In genomic region chr4:53175640-53176039, GRCh38 we compare ENCODE assay signal across 17 cellular contexts.
A peak's percentile ranks its signal among the peaks of the same experiment; 100 is the strongest.
DNase-seq lines count a peak whose midpoint lies in the region; ATAC-seq, FAIRE-seq and TF ChIP-seq lines count a peak whose summit lies in the region.
"Had no signal": no experiment of that assay in that cellular context is flagged by ENCODE, and none has a peak within 500 bp of the region (broad histone marks: within the 10 kb centered on the region; RNA-seq: fewer than 3 reads in every experiment).

No MANE protein-coding gene starts in this region.

- no peaks in the 10 kb centered on the region for H3K9me2 ChIP-seq in SU-DHL-6 (replicated peaks; ENCODE audit: insufficient read depth, low read length)
- H3K9me2 ChIP-seq in Karpas-422 (replicated peaks; ENCODE audit: insufficient read depth, low read length) = no peaks in the 10 kb centered on the region

- H3K27ac Mint-ChIP-seq in activated CD8-positive, alpha-beta T cell treated with anti-CD3 and anti-CD28 coated beads for 36 hours = no peak overlapping the region
- H3K27ac Mint-ChIP-seq: CD4-positive, alpha-beta memory T cell; GM23338; H9 had no signal

- H4K20me1 ChIP-seq in SU-DHL-6 (ENCODE audit: low read depth, low read length) (no peaks in the 10 kb centered on the region), Karpas-422 (ENCODE audit: insufficient read depth, low read depth, low read length) (no peaks in the 10 kb centered on the region)

- FAIRE-seq in GM19239 (lab: Jason Lieb, UNC) = peak; percentile 52

- POLR2A ChIA-PET in activated CD8-positive, alpha-beta T cell treated with anti-CD3 and anti-CD28 coated beads for 36 hours (lab: Charles Lee) = no interaction called here

- no peaks in the 10 kb centered on the region for H3K36me3 ChIP-seq in SU-DHL-6 (ENCODE audit: low read length)
- H3K36me3 ChIP-seq in mucosa of descending colon (ENCODE audit: low read depth) = no peaks in the 10 kb centered on the region
- H3K36me3 ChIP-seq in Karpas-422 (ENCODE audit: insufficient read depth, low read length) = no peaks in the 10 kb centered on the region

- TF ChIP-seq CTCF in SU-DHL-6 (IDR thresholded peaks at IDR 0.05; ENCODE audit: insufficient read depth, low read length, poor library complexity, severe bottlenecking) = no peak
- no peak for TF ChIP-seq CTCF in mucosa of descending colon (IDR thresholded peaks at IDR 0.05)
- no peak for TF ChIP-seq CTCF in activated CD8-positive, alpha-beta T cell treated with anti-CD3 and anti-CD28 coated beads for 36 hours (IDR thresholded peaks at IDR 0.05)

- CTCF ChIA-PET in activated CD8-positive, alpha-beta T cell treated with anti-CD3 and anti-CD28 coated beads for 36 hours (lab: Charles Lee) = interaction anchor here (0.7 kb wide), 1 partner anchor 1191 kb away, joined by 5 read pairs; no protein-coding TSS in a partner anchor

- H3K4me1 ChIP-seq in mucosa of descending colon (ENCODE audit: low read depth) (no peaks in the 10 kb centered on the region), Karpas-422 (ENCODE audit: low read length) (peaks cover 3% of the 10 kb centered on the region; the same call in 1 of the 2 replicates)

- no peaks in the 10 kb centered on the region for H3F3A ChIP-seq in SU-DHL-6 (ENCODE audit: insufficient read depth)

- H3K9me3 ChIP-seq in SU-DHL-6 (ENCODE audit: insufficient read depth, low read length) = no peaks in the 10 kb centered on the region
- H3K9me3 ChIP-seq in mucosa of descending colon = peaks cover 16% of the 10 kb centered on the region
- no peaks in the 10 kb centered on the region for H3K9me3 ChIP-seq in Karpas-422 (ENCODE audit: low read length)

- DNase-seq in GM19239 (ENCODE audit: insufficient read length, low spot score) (no peak), mucosa of descending colon (no peak), Karpas-422 (no peak), AG20443 (ENCODE audit: low spot score) (no peak)
- DNase-seq in activated CD8-positive, alpha-beta T cell treated with anti-CD3 and anti-CD28 coated beads for 36 hours = no peak
- DNase-seq: AML-193; C1 segment of cervical spinal cord; Calu3; CD4-positive, alpha-beta memory T cell; COR-L47; DMS53; DMS79 treated with DMSO at 0.1 percent for 48 hours; GF-D8; H9 had no signal

- peaks cover 61% of the 10 kb centered on the region for H3K36me3 Mint-ChIP-seq in activated CD8-positive, alpha-beta T cell treated with anti-CD3 and anti-CD28 coated beads for 36 hours (ENCODE audit: low read depth)

- H3K9me3 Mint-ChIP-seq in activated CD8-positive, alpha-beta T cell treated with anti-CD3 and anti-CD28 coated beads for 36 hours = peaks cover 27% of the 10 kb centered on the region

- intact Hi-C loops in mucosa of descending colon (cut with DNase I, micrococcal nuclease) = no loop called here
- intact Hi-C loops in activated CD8-positive, alpha-beta T cell treated with anti-CD3 and anti-CD28 coated beads for 36 hours (cut with micrococcal nuclease) = no loop called here

- H3K9ac ChIP-seq in SU-DHL-6 (ENCODE audit: low read length) = no peak overlapping the region
- no peak overlapping the region for H3K9ac ChIP-seq in Karpas-422 (ENCODE audit: low read length)

- no peak overlapping the region; the same call in 1 of the 2 replicates for H3K27ac ChIP-seq in SU-DHL-6 (ENCODE audit: low read depth, low read length)
- no peak overlapping the region for H3K27ac ChIP-seq in Karpas-422 (ENCODE audit: low read length)

- H3K4me2 ChIP-seq in SU-DHL-6 (ENCODE audit: low read depth, low read length, poor library complexity, severe bottlenecking) = peak overlapping the region; percentile 24
- H3K4me2 ChIP-seq in Karpas-422 (ENCODE audit: low read depth, low read length, poor library complexity, severe bottlenecking) = no peak overlapping the region
- H3K4me2 ChIP-seq: GM23338 had no signal

- ATAC-seq in mucosa of descending colon = peak; percentile 54
- ATAC-seq in activated CD8-positive, alpha-beta T cell treated with anti-CD3 and anti-CD28 coated beads for 36 hours = no peak
- ATAC-seq: GM23338, HCT116 had no signal

- H3K4me1 Mint-ChIP-seq in activated CD8-positive, alpha-beta T cell treated with anti-CD3 and anti-CD28 coated beads for 36 hours (ENCODE audit: low read depth) = peaks cover 18% of the 10 kb centered on the region
- H3K4me1 Mint-ChIP-seq: GM23338, H9 had no signal

- H3K4me3 Mint-ChIP-seq in activated CD8-positive, alpha-beta T cell treated with anti-CD3 and anti-CD28 coated beads for 36 hours = no peak overlapping the region
- H3K4me3 Mint-ChIP-seq: GM23338, H9 had no signal

- H3K79me2 ChIP-seq in SU-DHL-6 (ENCODE audit: insufficient read depth, low read length) = no peaks in the 10 kb centered on the region
- H3K79me2 ChIP-seq in Karpas-422 (ENCODE audit: low read length) = no peaks in the 10 kb centered on the region

- no peak overlapping the region for H2AFZ ChIP-seq in SU-DHL-6 (ENCODE audit: low read depth, low read length, severe bottlenecking)
- no peak overlapping the region for H2AFZ ChIP-seq in Karpas-422 (ENCODE audit: low read length)
- H2AFZ ChIP-seq: GM23338 had no signal

- no peaks in the 10 kb centered on the region for H3K27me3 ChIP-seq in SU-DHL-6 (ENCODE audit: low read length)
- no peaks in the 10 kb centered on the region for H3K27me3 ChIP-seq in Karpas-422 (ENCODE audit: low read length)

- H3K27me3 Mint-ChIP-seq in activated CD8-positive, alpha-beta T cell treated with anti-CD3 and anti-CD28 coated beads for 36 hours = no peaks in the 10 kb centered on the region
- H3K27me3 Mint-ChIP-seq: CD4-positive, alpha-beta memory T cell had no signal

- H3K4me3 ChIP-seq in SU-DHL-6 (ENCODE audit: insufficient read depth, low read length, poor library complexity, severe bottlenecking) (no peak overlapping the region), mucosa of descending colon (no peak overlapping the region), Karpas-422 (ENCODE audit: low read length) (no peak overlapping the region)
- H3K4me3 ChIP-seq: GM23338 had no signal
